ENCODE assay signal across 8 cellular contexts in genomic region chr2:174682578-174683391, GRCh38.
DNase-seq lines count a peak whose midpoint lies in the region; ATAC-seq, FAIRE-seq and TF ChIP-seq lines count a peak whose summit lies in the region.

No MANE protein-coding gene starts in this region.

- H3K4me3 ChIP-seq in HAP-1 (peak overlapping the region; percentile 56), endothelial cell of umbilical vein (replicated peaks in 1 of 3; ENCODE audit: insufficient read depth in 1 of 3, low read depth in 1 of 3, low read length in 3 of 3) (peak overlapping the region; percentile 91 to 94 (median 93))

- H3K4me3 Mint-ChIP-seq in mesothelial cell of epicardium = peak overlapping the region; percentile 88

- H3K27me3 ChIP-seq in HAP-1 (ENCODE audit: low read depth) (0 out of 2 replicates have a peak, but pooled peaks cover 3% of the 10 kb centered on the region), endothelial cell of umbilical vein (ENCODE audit: control insufficient read depth in 2 of 2, insufficient read depth in 2 of 2, low read length in 2 of 2) (peaks cover 3 to 5% of the 10 kb centered on the region in 2 experiments)

- H3K9me3 Mint-ChIP-seq in mesothelial cell of epicardium = no peaks in the 10 kb centered on the region

- H3K36me3 ChIP-seq in HAP-1 (replicated peaks) = no peaks in the 10 kb centered on the region; the same call in 1 of the 2 replicates
- H3K36me3 ChIP-seq in endothelial cell of umbilical vein (ENCODE audit: control insufficient read depth in 2 of 2, extremely low read depth in 1 of 2, insufficient read depth in 2 of 2, low read length in 2 of 2) = no peaks in the 10 kb centered on the region

- DNase-seq in HAP-1 (ENCODE audit: low spot score in 2 of 2) (peak; percentile 16 to 78), NCI-H2196 treated with DMSO at 0.1 percent for 48 hours (lab: John Stamatoyannopoulos, UW; ENCODE audit: unreplicated experiment) (peak; percentile 49), endothelial cell of umbilical vein (ENCODE audit: low read depth, low spot score) (peak; percentile 55), mesothelial cell of epicardium (ENCODE audit: low spot score in 2 of 2, unreplicated experiment in 2 of 2) (peak; percentile 48 to 66)
- DNase-seq in activated CD8-positive, alpha-beta memory T cell treated with anti-CD3 and anti-CD28 coated beads, Interleukin-2, amount 50 U/mL, for 48 hours = peak; percentile 79
- peak; percentile 30 to 57 for DNase-seq in stimulated activated CD8-positive, alpha-beta memory T cell treated with anti-CD3 and anti-CD28 coated beads, Interleukin-2, amount 100 ng/mL, for 48 hours (ENCODE audit: low read depth in 2 of 2)

- peak overlapping the region; percentile 49 for H3K27ac Mint-ChIP-seq in mesothelial cell of epicardium

- H3K9me3 ChIP-seq in HAP-1 (no peaks in the 10 kb centered on the region), endothelial cell of umbilical vein (replicated peaks; ENCODE audit: control insufficient read depth, insufficient read depth, low read length) (no peaks in the 10 kb centered on the region)

- TF ChIP-seq POLR2A in GM10847 (IDR thresholded peaks at IDR 0.05; ENCODE audit: extremely low read depth, insufficient read length) = peak; percentile 18
- TF ChIP-seq POLR2A in endothelial cell of umbilical vein (IDR thresholded peaks at IDR 0.05; ENCODE audit: low read depth, low read length) = no peak

- TF ChIP-seq CTCF in endothelial cell of umbilical vein (IDR thresholded peaks at IDR 0.05; ENCODE audit: extremely low read depth in 1 of 2, insufficient read depth in 1 of 2, low read depth in 1 of 2, low read length in 2 of 2) = no peak
- TF ChIP-seq CTCF in mesothelial cell of epicardium (IDR thresholded peaks at IDR 0.05; ENCODE audit: unreplicated experiment) = no peak

- H3K9me1 ChIP-seq in endothelial cell of umbilical vein (replicated peaks; ENCODE audit: control insufficient read depth, extremely low read depth, insufficient read depth, low read length) = no peaks in the 10 kb centered on the region

- no peaks in the 10 kb centered on the region for H3K36me3 Mint-ChIP-seq in mesothelial cell of epicardium

- H3K4me2 ChIP-seq in endothelial cell of umbilical vein (ENCODE audit: insufficient read depth, low read length) = peak overlapping the region; percentile 96

- POLR2A ChIA-PET in endothelial cell of umbilical vein (lab: Charles Lee) = no interaction called here

- peaks cover 22% of the 10 kb centered on the region for H3K79me2 ChIP-seq in endothelial cell of umbilical vein (ENCODE audit: control insufficient read depth, insufficient read depth, low read length)

- dilution Hi-C loops in endothelial cell of umbilical vein (cut with MboI; ENCODE audit: extremely low pct_ligation_motif_present, low sequenced_read_pairs) = no loop called here

- intact Hi-C loops in endothelial cell of umbilical vein (cut with micrococcal nuclease) = loop anchor here (1.0 to 5.0 kb wide), 3 partner anchors 80 to 104 kb away; no protein-coding TSS in a partner anchor

- no peaks in the 10 kb centered on the region for H4K20me1 ChIP-seq in endothelial cell of umbilical vein (replicated peaks; ENCODE audit: control insufficient read depth, extremely low read depth, insufficient read depth, low read length)

- H3K27ac ChIP-seq in endothelial cell of umbilical vein (ENCODE audit: insufficient read depth, low read depth, low read length) = peak overlapping the region; percentile 32

- H3K4me1 Mint-ChIP-seq in mesothelial cell of epicardium = peaks cover 19% of the 10 kb centered on the region

- FAIRE-seq in endothelial cell of umbilical vein (lab: Jason Lieb, UNC) = peak; percentile 33

- CTCF ChIA-PET in endothelial cell of umbilical vein (lab: Charles Lee) = interaction anchor here (0.9 to 3.5 kb wide), 18 partner anchors 10 to 219 kb away, joined by 3 to 35 read pairs (median 4); partner anchors contain the start of gene GPR155

- H3K9ac ChIP-seq in endothelial cell of umbilical vein (replicated peaks; ENCODE audit: extremely low read depth, insufficient read depth, low read length) = peak overlapping the region; percentile 75

- peaks cover 8% of the 10 kb centered on the region for H3K27me3 Mint-ChIP-seq in mesothelial cell of epicardium (ENCODE audit: low read depth)

- in situ Hi-C loops in HAP-1 (cut with MboI; ENCODE audit: low sequenced_read_pairs) = no loop called here

- H3K4me1 ChIP-seq in HAP-1 = peaks cover 8% of the 10 kb centered on the region
- peaks cover 16% of the 10 kb centered on the region for H3K4me1 ChIP-seq in endothelial cell of umbilical vein (ENCODE audit: control insufficient read depth, extremely low read depth, insufficient read depth, low read length)

- ATAC-seq in GM18873 (IDR thresholded peaks at IDR 0.05; ENCODE audit: low FRiP score, unreplicated experiment) = no peak

- no TSS peak for BruUV-seq in endothelial cell of umbilical vein (replicated peaks; lab: Mats Ljungman, UMichigan)

- peak overlapping the region; percentile 94 for H2AFZ ChIP-seq in endothelial cell of umbilical vein (ENCODE audit: low read depth, low read length)

TF ChIP-seq in endothelial cell of umbilical vein, 7 proteins besides CTCF, POLR2A, EP300 and RAD21:
- TF ChIP-seq MAX (IDR thresholded peaks at IDR 0.05; ENCODE audit: insufficient read depth, insufficient read length) = no peak
- no peak for TF ChIP-seq JUN (IDR thresholded peaks at IDR 0.05; ENCODE audit: borderline replicate concordance, insufficient read depth, insufficient read length, low read depth)
- TF ChIP-seq POLR2AphosphoS5 (IDR thresholded peaks at IDR 0.05; ENCODE audit: insufficient read depth, low read depth, low read length) = no peak
- no peak for TF ChIP-seq GATA2 (IDR thresholded peaks at IDR 0.05; ENCODE audit: insufficient read depth, insufficient read length, low read depth, low read length)
- no peak for TF ChIP-seq EZH2 (IDR thresholded peaks at IDR 0.05; ENCODE audit: borderline replicate concordance, low read depth, low read length, severe bottlenecking)
